In genomic region chr4:169270156-169270809, GRCh38 we compare ENCODE assay signal across 8 cellular contexts. TPM values are rescaled to one million over a fixed set of nuclear protein-coding genes. Genes with fewer than 3 reads are reported as not detected.
DNase-seq lines count a peak whose midpoint lies in the region; ATAC-seq and TF ChIP-seq lines count a peak whose summit lies in the region.

No MANE protein-coding gene starts in this region.

- peaks cover 11 to 31% of the 10 kb centered on the region in 2 donors for H3K4me1 ChIP-seq in adrenal gland (replicated peaks in 1 of 2)

- no peaks in the 10 kb centered on the region for H3K36me3 ChIP-seq in adrenal gland (replicated peaks in 1 of 2)

- peaks cover 53% of the 10 kb centered on the region for H3K4me1 Mint-ChIP-seq in CD14-positive monocyte

- H3K27ac Mint-ChIP-seq in CD14-positive monocyte: peak overlapping the region in 6 of 7 donors; percentile 19 to 85 (median 80)

- no peaks in the 10 kb centered on the region for H3K27me3 ChIP-seq in adrenal gland

- H3K4me3 ChIP-seq in adrenal gland: peak overlapping the region; percentile 51 to 98 (median 88)

- 0 to 1% (median 1%) methylated on average over 13 to 56 of the region's 56 CpGs for WGBS in adrenal gland, 4 donors

- H3K36me3 Mint-ChIP-seq in CD14-positive monocyte: peaks cover 4 to 6% of the 10 kb centered on the region in 2 donors

- peaks cover 0 to 9% (median 0%) of the 10 kb centered on the region in 3 donors for H3K27me3 Mint-ChIP-seq in CD14-positive monocyte (ENCODE audit: low read depth in 3 of 3)

- ATAC-seq in GM18858 (IDR thresholded peaks at IDR 0.05; ENCODE audit: unreplicated experiment) (peak; percentile 25), HG02981 (IDR thresholded peaks at IDR 0.05; ENCODE audit: unreplicated experiment) (peak; percentile 45), left ventricle myocardium superior (peak; percentile 79)

- H3K27ac ChIP-seq in adrenal gland: peak overlapping the region; percentile 45 to 91 (median 80)

- no peak for TF ChIP-seq CTCF in CD14-positive monocyte (IDR thresholded peaks at IDR 0.05)
- peak in 2 of 6 experiments; percentile 9 to 17 for TF ChIP-seq CTCF in adrenal gland (IDR thresholded peaks at IDR 0.05)

- no peak for DNase-seq in CD14-positive monocyte (ENCODE audit: low spot score)
- peak; percentile 73 to 88 for DNase-seq in NCI-H526 (lab: John Stamatoyannopoulos, UW)
- peak; percentile 64 to 79 (median 75) for DNase-seq in adrenal gland
- peak; percentile 85 for DNase-seq in left ventricle myocardium superior
- DNase-seq in posterior cingulate gyrus: peak; percentile 28 to 93 (median 46)
- no peak for DNase-seq in cerebellar nuclear complex (lab: John Stamatoyannopoulos, UW)

- no peaks in the 10 kb centered on the region for H3K9me3 Mint-ChIP-seq in CD14-positive monocyte

- H3K9me3 ChIP-seq in adrenal gland (replicated peaks in 1 of 3): no peaks in the 10 kb centered on the region

- peak overlapping the region; percentile 95 to 96 for H3K4me3 Mint-ChIP-seq in CD14-positive monocyte

- TF ChIP-seq POLR2A in adrenal gland (IDR thresholded peaks at IDR 0.05): no peak

- intact Hi-C loops in CD14-positive monocyte (cut with micrococcal nuclease) (no loop called here), adrenal gland (cut with DNase I) (no loop called here), left ventricle myocardium superior (cut with micrococcal nuclease) (loop anchor here (5.0 kb wide), 1 partner anchor 248 kb away; no protein-coding TSS in a partner anchor), posterior cingulate gyrus (cut with DNase I) (loop anchor here (2.0 to 10.0 kb wide), 3 partner anchors 65 to 215 kb away; no protein-coding TSS in a partner anchor)

RNA-seq across cellular contexts. Expression of gene SH3RF1, which starts 0.5 kb away (rescaled TPM):
- polyA plus RNA-seq in CD14-positive monocyte (1 to 10 TPM; 3.1 to 4.7 TPM), adrenal gland (1 to 10 TPM; 1.8 to 5.7 (median 2.2) TPM)
- total RNA-seq in adrenal gland (10 to 100 TPM in 5 of 8 donors, 1 to 10 TPM in 3; 7.0 to 19.3 (median 10.5) TPM), left ventricle myocardium superior (5.8 TPM)

Comparison
In these comparisons a context has a peak if more than half of its experiments do, and no peak if none do; other contexts are left out.
1. DNase-seq: peak in NCI-H526 (2 of 2), adrenal gland (7 of 7), left ventricle myocardium superior (single experiment) and posterior cingulate gyrus (10 of 10); none in CD14-positive monocyte (single experiment) and cerebellar nuclear complex (0 of 2).
2. ATAC-seq: peak in every context shown above with its lines; median percentile 79 in left ventricle myocardium superior; 45 in HG02981; 25 in GM18858.
3. intact Hi-C loops: an anchor here in left ventricle myocardium superior (5.0 kb wide) and posterior cingulate gyrus (2.0 to 10.0 kb wide); none called in CD14-positive monocyte and adrenal gland.